Comparison of ENCODE assay signal across 8 cellular contexts in genomic region chr9:93154293-93154903, GRCh38. TPM values are rescaled to one million over a fixed set of nuclear protein-coding genes. Genes with fewer than 3 reads are reported as not detected.
DNase-seq lines count a peak whose midpoint lies in the region; ATAC-seq and TF ChIP-seq lines count a peak whose summit lies in the region.

No MANE protein-coding gene starts in this region.

- no peak overlapping the region for H3K9ac ChIP-seq in liver (ENCODE audit: low read depth in 1 of 2, low read length in 2 of 2)

- in situ Hi-C loops in G401 (cut with HindIII; ENCODE audit: low sequenced_read_pairs) = loop anchor here (10.0 kb wide), 1 partner anchor 50 kb away; no protein-coding TSS in a partner anchor

- TF ChIP-seq POLR2A in adrenal gland (IDR thresholded peaks at IDR 0.05) = no peak

- H3K4me3 ChIP-seq in adrenal gland (no peak overlapping the region), liver (ENCODE audit: low read depth in 1 of 3, low read length in 3 of 3) (no peak overlapping the region)

- TF ChIP-seq CTCF in AG09319 (IDR thresholded peaks at IDR 0.05; ENCODE audit: low read depth, low read length) (peak; percentile 47), adrenal gland (IDR thresholded peaks at IDR 0.05) (peak; percentile 15 to 48 (median 34)), liver (IDR thresholded peaks at IDR 0.05; ENCODE audit: low read depth, low read length, missing input control) (peak; percentile 37)

- no peak for ATAC-seq in GM18502 (IDR thresholded peaks at IDR 0.05; ENCODE audit: poor library complexity, unreplicated experiment)
- ATAC-seq in sciatic nerve = no peak
- no peak for ATAC-seq in GM19351 (IDR thresholded peaks at IDR 0.05; ENCODE audit: unreplicated experiment)

- no peak for DNase-seq in AG09319 (ENCODE audit: extremely low read depth, low read depth)
- peak; percentile 38 for DNase-seq in G401 (ENCODE audit: low spot score)
- peak; percentile 59 for DNase-seq in NCI-H748 (lab: John Stamatoyannopoulos, UW; ENCODE audit: unreplicated experiment)
- peak in 2 of 7 donors; percentile 42 to 59 for DNase-seq in adrenal gland
- no peak for DNase-seq in sciatic nerve (ENCODE audit: low spot score)

- H3K9me3 ChIP-seq in adrenal gland (replicated peaks in 1 of 3) (no peaks in the 10 kb centered on the region), liver (ENCODE audit: control insufficient read depth in 4 of 4, low read length in 3 of 4) (no peaks in the 10 kb centered on the region)

- H3K4me1 ChIP-seq in adrenal gland (replicated peaks in 1 of 2) (no peaks in the 10 kb centered on the region), liver (ENCODE audit: control insufficient read depth in 4 of 4, insufficient read depth in 4 of 4, low read length in 3 of 4) (peaks cover 0 to 8% (median 0%) of the 10 kb centered on the region in 4 donors)

- H3K36me3 ChIP-seq in adrenal gland (replicated peaks in 1 of 2) (no peaks in the 10 kb centered on the region), liver (ENCODE audit: control insufficient read depth in 4 of 4, insufficient read depth in 3 of 4, low read depth in 1 of 4, low read length in 3 of 4) (no peaks in the 10 kb centered on the region)

- H3K27ac ChIP-seq in adrenal gland = no peak overlapping the region
- no peak overlapping the region for H3K27ac ChIP-seq in liver (ENCODE audit: low read depth in 1 of 2, low read length in 2 of 2)

- 78 to 81% (median 81%) methylated on average over 13 to 14 of the region's 14 CpGs for WGBS in adrenal gland, 4 donors
- 84% methylated on average over 14 of the region's 14 CpGs for WGBS in liver

- peak in 1 of 2 donors; percentile 44 for TF ChIP-seq RAD21 in liver (IDR thresholded peaks at IDR 0.05)

- no peaks in the 10 kb centered on the region for H3K27me3 ChIP-seq in adrenal gland
- no peaks in the 10 kb centered on the region for H3K27me3 ChIP-seq in liver (ENCODE audit: control insufficient read depth in 4 of 4, insufficient read depth in 4 of 4, low read length in 3 of 4)

- intact Hi-C loops in adrenal gland (cut with DNase I) = no loop called here
- intact Hi-C loops in sciatic nerve (cut with DNase I) = no loop called here

TF ChIP-seq in liver, 16 proteins besides CTCF, POLR2A, EP300 and RAD21:
- TF ChIP-seq HNF4A (conservative IDR thresholded peaks at IDR 0.05) (no peak), ZBTB33 (IDR thresholded peaks at IDR 0.05) (no peak), NR2F2 (IDR thresholded peaks at IDR 0.05) (no peak), YY1 (IDR thresholded peaks at IDR 0.05) (no peak), FOXA1 (IDR thresholded peaks at IDR 0.05) (no peak), JUND (IDR thresholded peaks at IDR 0.05) (no peak), FOXA2 (IDR thresholded peaks at IDR 0.05) (no peak), EGR1 (IDR thresholded peaks at IDR 0.05; ENCODE audit: low read depth in 2 of 2) (no peak), RXRA (IDR thresholded peaks at IDR 0.05) (no peak), HNF4G (IDR thresholded peaks at IDR 0.05) (no peak), ATF3 (IDR thresholded peaks at IDR 0.05) (no peak)
- TF ChIP-seq, protein P1, sequence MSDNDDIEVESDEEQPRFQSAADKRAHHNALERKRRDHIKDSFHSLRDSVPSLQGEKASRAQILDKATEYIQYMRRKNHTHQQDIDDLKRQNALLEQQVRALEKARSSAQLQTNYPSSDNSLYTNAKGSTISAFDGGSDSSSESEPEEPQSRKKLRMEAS (IDR thresholded peaks at IDR 0.05) = no peak

RNA-seq across cellular contexts. Expression of gene NINJ1, which starts 20.3 kb away (rescaled TPM):
- 25.6 and 28.4 TPM in 2 replicates for total RNA-seq in G401 (2014; rRNA removed; shearing (Covaris generic))
- total RNA-seq in adrenal gland (100 to 1,000 TPM; 122 to 339 (median 181) TPM), liver (10 to 100 TPM; 31.2 to 40.0 TPM), sciatic nerve (53.5 TPM)
- polyA plus RNA-seq in adrenal gland (100 to 1,000 TPM in 2 of 3 donors, 10 to 100 TPM in 1; 31.1 to 135 (median 101) TPM), liver (10 to 100 TPM; 70.4 to 72.1 TPM)

RNA-seq across cellular contexts. Expression of gene WNK2, which starts 29.5 kb away (rescaled TPM):
- total RNA-seq in G401 (2014; rRNA removed; shearing (Covaris generic)) = 5.8 and 8.9 TPM in 2 replicates
- total RNA-seq in adrenal gland = 10 to 100 TPM in 3 of 8 donors, 1 to 10 TPM in 5; 5.5 to 14.9 (median 8.4) TPM
- polyA plus RNA-seq in adrenal gland = 10 to 100 TPM in 1 of 3 donors, 1 to 10 TPM in 2; 3.3 to 17.6 (median 9.2) TPM
- total RNA-seq in liver = 1 to 10 TPM; 2.7 to 4.4 TPM
- polyA plus RNA-seq in liver = under 1 TPM; 0.65 to 0.72 TPM
- 6.6 TPM for total RNA-seq in sciatic nerve

RNA-seq across cellular contexts. Expression of gene CARD19, which starts 58.4 kb away (rescaled TPM):
- total RNA-seq in G401 (2014; rRNA removed; shearing (Covaris generic)) = 31.4 and 36.7 TPM in 2 replicates
- total RNA-seq in adrenal gland (10 to 100 TPM; 29.7 to 75.0 (median 39.2) TPM), liver (10 to 100 TPM; 13.0 to 15.5 TPM), sciatic nerve (36.6 TPM)
- polyA plus RNA-seq in adrenal gland (10 to 100 TPM; 10.7 to 69.1 (median 68.4) TPM), liver (10 to 100 TPM; 17.2 to 18.2 TPM)

Comparison
In these comparisons a context has a peak if more than half of its experiments do, and no peak if none do; other contexts are left out.
1. DNase-seq: peak in G401 (single experiment) and NCI-H748 (single experiment); none in AG09319 (single experiment) and sciatic nerve (single experiment).
2. Peak in every context shown above with its lines, with median percentiles within 50 percentile points of each other: CTCF ChIP-seq.